In genomic region chr1:114097109-114097508, GRCh38 we compare ENCODE assay signal across 19 cellular contexts. TPM values are rescaled to one million over a fixed set of nuclear protein-coding genes. Genes with fewer than 3 reads are reported as not detected.
DNase-seq lines count a peak whose midpoint lies in the region; ATAC-seq and TF ChIP-seq lines count a peak whose summit lies in the region.
"Had no signal": no experiment of that assay in that cellular context is flagged by ENCODE, and none has a peak within 500 bp of the region (broad histone marks: within the 10 kb centered on the region; RNA-seq: fewer than 3 reads in every experiment).

No MANE protein-coding gene starts in this region.

- ATAC-seq in Right ventricle myocardium superior (ENCODE audit: poor library complexity) (peak; percentile 71), sciatic nerve (peak; percentile 52)

- intact Hi-C loops in Right ventricle myocardium superior (cut with DNase I): no loop called here
- intact Hi-C loops in sciatic nerve (cut with DNase I): no loop called here

- peak; percentile 47 for DNase-seq in Right ventricle myocardium superior
- DNase-seq in right atrium auricular region (ENCODE audit: low spot score): no peak
- peak; percentile 7 for DNase-seq in MG63
- peak; percentile 8 for DNase-seq in fibroblast of the aortic adventitia (ENCODE audit: low read depth)
- no peak for DNase-seq in sciatic nerve (ENCODE audit: low spot score)
- no peak for DNase-seq in HuH-7 (ENCODE audit: low spot score)
- DNase-seq in SW480 (ENCODE audit: low spot score): no peak
- DNase-seq in ecto neural progenitor cell (ENCODE audit: low spot score): no peak
- DNase-seq: ACHN; C1 segment of cervical spinal cord; Calu3; CD4-positive, alpha-beta T cell; DMS 273 treated with DMSO at 0.1 percent for 48 hours; HCEC 1CT; HFFc6 had no signal

- H3K27me3 ChIP-seq in right atrium auricular region (no peaks in the 10 kb centered on the region), MG63 (peaks cover 3% of the 10 kb centered on the region; the same call in 1 of the 2 replicates)

- H3K4me3 ChIP-seq in right atrium auricular region: no peak overlapping the region
- no peak overlapping the region for H3K4me3 ChIP-seq in MG63
- H3K4me3 ChIP-seq in fibroblast of the aortic adventitia (ENCODE audit: low read depth, low read length): no peak overlapping the region

- no peaks in the 10 kb centered on the region for H3K4me1 ChIP-seq in right atrium auricular region

- H3K9me3 ChIP-seq in right atrium auricular region (no peaks in the 10 kb centered on the region), MG63 (no peaks in the 10 kb centered on the region)

- no peak overlapping the region for H3K27ac ChIP-seq in right atrium auricular region

- no peak for TF ChIP-seq CTCF in right atrium auricular region (IDR thresholded peaks at IDR 0.05)
- TF ChIP-seq CTCF in fibroblast of the aortic adventitia (IDR thresholded peaks at IDR 0.05; ENCODE audit: insufficient read depth, low read length): no peak

- H3K36me3 ChIP-seq in right atrium auricular region: no peaks in the 10 kb centered on the region
- no peaks in the 10 kb centered on the region for H3K36me3 ChIP-seq in MG63

RNA-seq across cellular contexts. Expression of gene SYT6, which starts 56.6 kb away (rescaled TPM):
- total RNA-seq in Right ventricle myocardium superior (not detected), right atrium auricular region (not detected), fibroblast of the aortic adventitia (ENCODE audit: low replicate concordance) (not detected in 2 replicates), sciatic nerve (0.40 TPM)
- not detected in 2 replicates for total RNA-seq in MG63 (2014; rRNA removed; shearing (Covaris generic); ENCODE audit: low replicate concordance)
- total RNA-seq: A172; B cell; Calu3; CD4-positive, alpha-beta T cell; Daoy; HFFc6; HT1080 had no signal

Comparison
In these comparisons a context has a peak if more than half of its experiments do, and no peak if none do; other contexts are left out.
1. DNase-seq: peak in Right ventricle myocardium superior (single experiment), MG63 (single experiment) and fibroblast of the aortic adventitia (single experiment); none in right atrium auricular region (single experiment), sciatic nerve (single experiment), HuH-7 (single experiment), SW480 (single experiment) and ecto neural progenitor cell (single experiment).